In the genomic region with DNA sequence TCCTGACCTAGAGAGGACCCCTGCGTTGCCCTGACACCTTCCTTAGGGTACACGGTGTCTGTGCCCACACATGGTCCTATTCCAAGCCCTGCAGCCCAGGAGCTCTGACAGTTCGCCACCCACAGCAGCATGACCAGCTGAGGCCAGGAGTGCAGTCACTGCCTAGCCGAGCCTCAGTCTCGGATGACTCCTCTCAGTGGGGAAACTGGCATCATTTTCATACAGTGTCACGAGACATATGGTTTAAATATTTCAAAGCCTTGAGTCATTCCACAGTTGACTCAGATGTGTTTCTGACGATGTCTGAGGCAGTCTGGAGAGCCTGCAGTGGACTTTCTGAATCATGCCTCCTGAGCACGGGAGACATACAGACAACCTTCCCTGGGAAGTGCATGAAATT, we compare ENCODE assay signal across 9 cellular contexts.
A peak's percentile ranks its signal among the peaks of the same experiment; 100 is the strongest.
DNase-seq lines count a peak whose midpoint lies in the region; ATAC-seq and TF ChIP-seq lines count a peak whose summit lies in the region.
"Had no signal": no experiment of that assay in that cellular context is flagged by ENCODE, and none has a peak within 500 bp of the region (broad histone marks: within the 10 kb centered on the region; RNA-seq: fewer than 3 reads in every experiment).

No MANE protein-coding gene starts in this region.

- H3K4me1 ChIP-seq in body of pancreas, result no peaks in the 10 kb centered on the region

- no peak overlapping the region for H3K27ac Mint-ChIP-seq in nephron progenitor cell

- H3K9me3 Mint-ChIP-seq in nephron progenitor cell, result no peaks in the 10 kb centered on the region

- no peak overlapping the region for H3K4me3 ChIP-seq in body of pancreas
- H3K4me3 ChIP-seq: cardiac muscle cell had no signal

- intact Hi-C loops in body of pancreas (cut with DNase I), result no loop called here

- no peak for TF ChIP-seq CTCF in body of pancreas (IDR thresholded peaks at IDR 0.05)
- no peak for TF ChIP-seq CTCF in nephron progenitor cell (IDR thresholded peaks at IDR 0.05)

- DNase-seq in Daoy (ENCODE audit: low read depth), result peak; percentile 92
- DNase-seq in body of pancreas, result peak in 1 of 4 donors; percentile 16
- peak; percentile 63 for DNase-seq in renal cortical epithelial cell (ENCODE audit: low read depth)
- DNase-seq in NCI-H2196 treated with DMSO at 0.1 percent for 48 hours (lab: John Stamatoyannopoulos, UW; ENCODE audit: unreplicated experiment), result no peak
- DNase-seq in nephron progenitor cell, result no peak

- H3K36me3 Mint-ChIP-seq in nephron progenitor cell (ENCODE audit: low read depth), result no peaks in the 10 kb centered on the region

- no peaks in the 10 kb centered on the region for H3K9me3 ChIP-seq in body of pancreas

- H3K27ac ChIP-seq in body of pancreas, result no peak overlapping the region
- H3K27ac ChIP-seq: cardiac muscle cell had no signal

- H3K4me1 Mint-ChIP-seq in nephron progenitor cell, result peaks cover 21% of the 10 kb centered on the region

- no peak overlapping the region for H3K4me3 Mint-ChIP-seq in nephron progenitor cell

- peaks cover 39% of the 10 kb centered on the region for H3K27me3 Mint-ChIP-seq in nephron progenitor cell (ENCODE audit: low read depth, poor library complexity)

- 40 to 88% methylated on average over 2 to 8 of the region's 8 CpGs for WGBS in body of pancreas, 2 donors

- TF ChIP-seq POLR2A in body of pancreas (IDR thresholded peaks at IDR 0.05), result no peak

- peak; percentile 53 for ATAC-seq in HG03469 (IDR thresholded peaks at IDR 0.05; ENCODE audit: unreplicated experiment)
- ATAC-seq in body of pancreas, result peak; percentile 35
- no peak for ATAC-seq in GM19395 (IDR thresholded peaks at IDR 0.05; ENCODE audit: unreplicated experiment)
- ATAC-seq in HG02973 (IDR thresholded peaks at IDR 0.05; ENCODE audit: unreplicated experiment), result no peak

- H3K36me3 ChIP-seq in body of pancreas (replicated peaks in 1 of 2; ENCODE audit: insufficient read depth in 1 of 2, low read depth in 2 of 2), result no peaks in the 10 kb centered on the region

- H3K27me3 ChIP-seq in body of pancreas, result peaks cover 0 to 4% of the 10 kb centered on the region in 2 donors
- H3K27me3 ChIP-seq: cardiac muscle cell had no signal

Comparison
In these comparisons a context has a peak if more than half of its experiments do, and no peak if none do; other contexts are left out.
1. DNase-seq: peak in Daoy (single experiment) and renal cortical epithelial cell (single experiment); none in NCI-H2196 treated with DMSO at 0.1 percent for 48 hours (single experiment) and nephron progenitor cell (single experiment).
2. ATAC-seq: peak in HG03469 (single experiment) and body of pancreas (single experiment); none in GM19395 (single experiment) and HG02973 (single experiment).